ENCODE assay signal across 9 cellular contexts in genomic region chrX:1468250-1468772, GRCh38. TPM values are rescaled to one million over a fixed set of nuclear protein-coding genes. Genes with fewer than 3 reads are reported as not detected.
DNase-seq lines count a peak whose midpoint lies in the region; ATAC-seq and TF ChIP-seq lines count a peak whose summit lies in the region.
"Had no signal": no experiment of that assay in that cellular context is flagged by ENCODE, and none has a peak within 500 bp of the region (broad histone marks: within the 10 kb centered on the region; RNA-seq: fewer than 3 reads in every experiment).

No MANE protein-coding gene starts in this region.

- peak; percentile 57 for DNase-seq in right atrium auricular region (ENCODE audit: low spot score)
- DNase-seq in Right ventricle myocardium superior = no peak
- peak; percentile 69 to 88 for DNase-seq in SJSA1 (ENCODE audit: low read depth in 1 of 2, low spot score in 2 of 2)
- peak; percentile 7 to 43 (median 36) for DNase-seq in activated naive CD4-positive, alpha-beta T cell (lab: John Stamatoyannopoulos, UW)
- peak; percentile 64 for DNase-seq in mesenteric fat pad (ENCODE audit: low spot score)
- DNase-seq in ureter (ENCODE audit: low spot score) = peak; percentile 43
- DNase-seq in body of pancreas = no peak

- H3K36me3 ChIP-seq in right atrium auricular region = no peaks in the 10 kb centered on the region
- H3K36me3 ChIP-seq in SJSA1 = no peaks in the 10 kb centered on the region
- H3K36me3 ChIP-seq in body of pancreas (replicated peaks in 1 of 2; ENCODE audit: insufficient read depth in 1 of 2, low read depth in 2 of 2) = no peaks in the 10 kb centered on the region

- peaks cover 0 to 4% of the 10 kb centered on the region in 2 donors for H3K27me3 ChIP-seq in right atrium auricular region
- no peaks in the 10 kb centered on the region for H3K27me3 ChIP-seq in SJSA1 (replicated peaks)
- no peaks in the 10 kb centered on the region for H3K27me3 ChIP-seq in body of pancreas

- H3K4me3 ChIP-seq in right atrium auricular region = no peak overlapping the region
- H3K4me3 ChIP-seq in SJSA1 = no peak overlapping the region
- H3K4me3 ChIP-seq in body of pancreas = no peak overlapping the region

- WGBS in body of pancreas, 2 donors = 52 to 59% methylated on average over 11 to 20 of the region's 20 CpGs

- no peak for ATAC-seq in Right ventricle myocardium superior (ENCODE audit: poor library complexity)
- peak; percentile 33 for ATAC-seq in HG03135 (IDR thresholded peaks at IDR 0.05; ENCODE audit: unreplicated experiment)
- no peak for ATAC-seq in body of pancreas

- TF ChIP-seq CTCF in right atrium auricular region (IDR thresholded peaks at IDR 0.05) = no peak
- no peak for TF ChIP-seq CTCF in body of pancreas (IDR thresholded peaks at IDR 0.05)

- H3K27ac ChIP-seq in right atrium auricular region (no peak overlapping the region), SJSA1 (no peak overlapping the region), body of pancreas (no peak overlapping the region)

- no peaks in the 10 kb centered on the region for H3K4me1 ChIP-seq in right atrium auricular region
- peaks cover 22% of the 10 kb centered on the region for H3K4me1 ChIP-seq in SJSA1 (replicated peaks)
- H3K4me1 ChIP-seq in body of pancreas = no peaks in the 10 kb centered on the region
- H3K4me1 ChIP-seq: Caco-2 had no signal

- H3K9me3 ChIP-seq in right atrium auricular region (no peaks in the 10 kb centered on the region), SJSA1 (replicated peaks) (no peaks in the 10 kb centered on the region), body of pancreas (no peaks in the 10 kb centered on the region)
- H3K9me3 ChIP-seq: Caco-2 had no signal

- no peak for TF ChIP-seq POLR2A in body of pancreas (IDR thresholded peaks at IDR 0.05)

- intact Hi-C loops in Right ventricle myocardium superior (cut with DNase I) (no loop called here), body of pancreas (cut with DNase I) (loop anchor here (10.0 kb wide), 1 partner anchor 106 kb away; no protein-coding TSS in a partner anchor)

RNA-seq across cellular contexts. Expression of gene ASMTL, which starts 15.6 kb away (rescaled TPM):
- 10 to 100 TPM; 20.1 to 31.9 TPM for total RNA-seq in right atrium auricular region
- 31.8 TPM for total RNA-seq in Right ventricle myocardium superior
- total RNA-seq in SJSA1 (2014; rRNA removed; shearing (Covaris generic)) = 7.3 and 10.0 TPM in 2 replicates
- 20.8 TPM for total RNA-seq in mesenteric fat pad
- total RNA-seq in ureter = 32.5 TPM
- 10 to 100 TPM; 16.5 to 18.9 TPM for total RNA-seq in body of pancreas

Comparison
In these comparisons a context has a peak if more than half of its experiments do, and no peak if none do; other contexts are left out.
1. DNase-seq: peak in right atrium auricular region (single experiment), SJSA1 (2 of 2), activated naive CD4-positive, alpha-beta T cell (4 of 4), mesenteric fat pad (single experiment) and ureter (single experiment); none in Right ventricle myocardium superior (single experiment) and body of pancreas (0 of 4).